Comparison of ENCODE assay signal across 22 cellular contexts in genomic region chr2:239955989-239956817, GRCh38.
DNase-seq lines count a peak whose midpoint lies in the region; ATAC-seq and TF ChIP-seq lines count a peak whose summit lies in the region.
"Had no signal": no experiment of that assay in that cellular context is flagged by ENCODE, and none has a peak within 500 bp of the region (broad histone marks: within the 10 kb centered on the region; RNA-seq: fewer than 3 reads in every experiment).

No MANE protein-coding gene starts in this region.

- no CpG with 5 or more reads among the region's 33 CpGs for WGBS in H9 (ENCODE audit: extremely low coverage, insufficient read length, low lambda C conversion rate)

- no peak overlapping the region for H2BK120ac ChIP-seq in H9 (ENCODE audit: low read depth, low read length, poor library complexity, severe bottlenecking)

- no peak overlapping the region for H2BK15ac ChIP-seq in H9 (ENCODE audit: low read depth, low read length)

- no peaks in the 10 kb centered on the region for H3K23me2 ChIP-seq in H9 (ENCODE audit: insufficient read length, low read depth, low read length, poor library complexity, severe bottlenecking)

- H3K23ac ChIP-seq in H9 (ENCODE audit: insufficient read length, low read depth, low read length), result no peak overlapping the region

- H2BK12ac ChIP-seq in H9 (ENCODE audit: insufficient read length, low read depth, low read length), result no peak overlapping the region

- H3K4ac ChIP-seq in H9 (ENCODE audit: low read depth, low read length), result no peak overlapping the region

- H3K4me1 ChIP-seq in H9 (ENCODE audit: insufficient read depth, low read length) (no peaks in the 10 kb centered on the region), left lung (peaks cover 0 to 10% of the 10 kb centered on the region in 2 donors), skeletal muscle tissue (ENCODE audit: control insufficient read depth in 3 of 3, insufficient read depth in 3 of 3, low read length in 3 of 3) (peaks cover 44 to 67% (median 61%) of the 10 kb centered on the region in 3 donors)
- H3K4me1 ChIP-seq: BE2C, Caco-2 had no signal

- H3K27me3 Mint-ChIP-seq in H9 (ENCODE audit: low read depth), result no peaks in the 10 kb centered on the region; the same call in 1 of the 2 replicates
- no peaks in the 10 kb centered on the region for H3K27me3 Mint-ChIP-seq in progenitor cell of endocrine pancreas
- H3K27me3 Mint-ChIP-seq: CD4-positive, alpha-beta T cell had no signal

- H4K5ac ChIP-seq in H9 (ENCODE audit: insufficient read length, low read depth, low read length), result no peak overlapping the region

- no peak overlapping the region for H2BK20ac ChIP-seq in H9 (ENCODE audit: low read depth, low read length, poor library complexity, severe bottlenecking)

- H3K9me3 Mint-ChIP-seq in H9, result no peaks in the 10 kb centered on the region; a peak in 1 of 5 replicates
- no peaks in the 10 kb centered on the region for H3K9me3 Mint-ChIP-seq in progenitor cell of endocrine pancreas (ENCODE audit: low read depth)
- H3K9me3 Mint-ChIP-seq: CD4-positive, alpha-beta T cell; GM23338 had no signal

- H3K27ac ChIP-seq in H9 (ENCODE audit: insufficient read length, low read depth, low read length), result no peak overlapping the region
- no peak overlapping the region for H3K27ac ChIP-seq in left lung
- H3K27ac ChIP-seq in skeletal muscle tissue (ENCODE audit: low read depth, low read length), result peak overlapping the region; percentile 14

- intact Hi-C loops in cardiac septum (cut with DNase I) (no loop called here), left lung (cut with DNase I) (no loop called here)

- DNase-seq in H9 (no peak), cardiac septum (ENCODE audit: low spot score) (peak; percentile 70), left lung (peak; percentile 27 to 54), GM20000 (ENCODE audit: low spot score) (no peak), progenitor cell of endocrine pancreas (ENCODE audit: low spot score, unreplicated experiment) (no peak)
- DNase-seq in NK-92 treated with Interleukin-12 subunit alpha and Interleukin-12 subunit beta, amount 100 ng/mL, for 24 hours (lab: John Stamatoyannopoulos, UW), result no peak
- no peak for DNase-seq in stimulated activated CD4-positive, alpha-beta T cell treated with anti-CD3 and anti-CD28 coated beads, Interleukin-2, amount 100 ng/mL, for 24 hours
- DNase-seq: BE2C; Caco-2; CD4-positive, alpha-beta T cell; GDM1; MV-4-11; NCI-H1694 treated with DMSO at 0.1 percent for 48 hours; NCI-H2107; NCI-H510A; NCI-H774; OCI-M1; SIG-M5 had no signal

- peaks cover 0 to 41% of the 10 kb centered on the region in 2 donors for H3K36me3 ChIP-seq in left lung
- peaks cover 7 to 20% (median 9%) of the 10 kb centered on the region in 3 donors for H3K36me3 ChIP-seq in skeletal muscle tissue (ENCODE audit: control insufficient read depth in 3 of 3, insufficient read depth in 3 of 3, low read length in 3 of 3)

- H3K27me3 ChIP-seq in H9 (ENCODE audit: insufficient read depth, low read length), result no peaks in the 10 kb centered on the region
- H3K27me3 ChIP-seq in left lung, result no peaks in the 10 kb centered on the region
- no peaks in the 10 kb centered on the region for H3K27me3 ChIP-seq in skeletal muscle tissue (ENCODE audit: control insufficient read depth in 3 of 3, insufficient read depth in 3 of 3, low read length in 3 of 3)
- H3K27me3 ChIP-seq: BE2C had no signal

- no peak overlapping the region for H3K4me3 ChIP-seq in left lung
- H3K4me3 ChIP-seq in skeletal muscle tissue (ENCODE audit: low read length in 3 of 3), result no peak overlapping the region
- H3K4me3 ChIP-seq: GM23338, K562 had no signal

- no peaks in the 10 kb centered on the region for H4K20me1 ChIP-seq in H9 (ENCODE audit: control insufficient read depth, insufficient read depth, insufficient read length)

- H3K4me2 ChIP-seq in H9 (ENCODE audit: insufficient read depth, insufficient read length, low read length), result no peak overlapping the region
- H3K4me2 ChIP-seq: GM23338 had no signal

- ATAC-seq in left lung, result no peak
- ATAC-seq: GM23338, HCT116, K562 had no signal

- H3K9me3 ChIP-seq in H9 (ENCODE audit: control insufficient read depth, low read depth, low read length) (no peaks in the 10 kb centered on the region), left lung (no peaks in the 10 kb centered on the region), skeletal muscle tissue (ENCODE audit: control insufficient read depth in 3 of 3, low read length in 3 of 3) (no peaks in the 10 kb centered on the region)
- H3K9me3 ChIP-seq: BE2C, Caco-2 had no signal

- H3K36me3 Mint-ChIP-seq in H9 (ENCODE audit: insufficient read depth in 1 of 3, low read depth in 3 of 3) (peaks cover 9 to 12% (median 11%) of the 10 kb centered on the region in 3 experiments; a peak in 6 of 7 replicates), progenitor cell of endocrine pancreas (ENCODE audit: insufficient read depth) (no peaks in the 10 kb centered on the region)

- TF ChIP-seq CTCF in H9 (conservative IDR thresholded peaks at IDR 0.05) (no peak), left lung (IDR thresholded peaks at IDR 0.05) (no peak), GM20000 (IDR thresholded peaks at IDR 0.05; ENCODE audit: extremely low read depth, missing control alignments) (no peak), progenitor cell of endocrine pancreas (IDR thresholded peaks at IDR 0.05; ENCODE audit: unreplicated experiment) (no peak)

- H3K4me3 Mint-ChIP-seq in H9, result no peak overlapping the region
- H3K4me3 Mint-ChIP-seq in progenitor cell of endocrine pancreas (ENCODE audit: low read depth), result no peak overlapping the region
- H3K4me3 Mint-ChIP-seq: CD4-positive, alpha-beta T cell; GM23338 had no signal

- H3K4me1 Mint-ChIP-seq in H9, result peaks cover 4% of the 10 kb centered on the region in 2 experiments; a peak in 2 of 4 replicates
- no peaks in the 10 kb centered on the region for H3K4me1 Mint-ChIP-seq in progenitor cell of endocrine pancreas (ENCODE audit: low read depth)

- H2AK5ac ChIP-seq in H9 (ENCODE audit: insufficient read length, low read length), result no peak overlapping the region

- no peak overlapping the region for H3K18ac ChIP-seq in H9 (ENCODE audit: insufficient read length, low read depth, low read length)

- H2AFZ ChIP-seq in H9 (ENCODE audit: low read length), result no peak overlapping the region
- H2AFZ ChIP-seq: GM23338 had no signal

- no peak overlapping the region for H3K56ac ChIP-seq in H9 (ENCODE audit: insufficient read length, low read depth, low read length)

- no peak overlapping the region for H2BK5ac ChIP-seq in H9 (ENCODE audit: insufficient read length, low read length)

- H4K8ac ChIP-seq in H9 (replicated peaks; ENCODE audit: insufficient read length, low read depth, low read length), result no peak overlapping the region

- H3K9ac ChIP-seq in H9 (ENCODE audit: extremely low read depth, insufficient read length, low read length), result no peak overlapping the region
- peak overlapping the region in 1 of 3 donors; percentile 25 for H3K9ac ChIP-seq in skeletal muscle tissue (ENCODE audit: low read depth in 1 of 3, low read length in 3 of 3)

- peak overlapping the region in 2 of 3 experiments; percentile 22 to 71; a peak in 3 of 7 replicates for H3K27ac Mint-ChIP-seq in H9
- no peak overlapping the region for H3K27ac Mint-ChIP-seq in progenitor cell of endocrine pancreas
- H3K27ac Mint-ChIP-seq: CD4-positive, alpha-beta T cell; GM23338 had no signal

- no peaks in the 10 kb centered on the region for H3K79me2 ChIP-seq in H9 (ENCODE audit: insufficient read depth, low read length)

- H3T11ph ChIP-seq in H9 (ENCODE audit: low read length), result no peak overlapping the region

- H3K79me1 ChIP-seq in H9 (ENCODE audit: insufficient read depth, low read depth, low read length, poor library complexity, severe bottlenecking), result no peaks in the 10 kb centered on the region

- no peak overlapping the region for H3K14ac ChIP-seq in H9 (ENCODE audit: insufficient read depth, low read length)

- no peak overlapping the region for H4K91ac ChIP-seq in H9 (ENCODE audit: insufficient read length, low read depth, low read length)

Comparison
In these comparisons a context has a peak if more than half of its experiments do, and no peak if none do; other contexts are left out.
1. DNase-seq: peak in cardiac septum (single experiment) and left lung (2 of 2); none in H9 (single experiment), NK-92 treated with Interleukin-12 subunit alpha and Interleukin-12 subunit beta, amount 100 ng/mL, for 24 hours (single experiment), stimulated activated CD4-positive, alpha-beta T cell treated with anti-CD3 and anti-CD28 coated beads, Interleukin-2, amount 100 ng/mL, for 24 hours (0 of 2), GM20000 (single experiment) and progenitor cell of endocrine pancreas (single experiment).